In genomic region chr16:66489385-66489784, GRCh38 we compare ENCODE assay signal across 24 cellular contexts.
"Had no signal": no experiment of that assay in that cellular context is flagged by ENCODE, and none has a peak within 500 bp of the region (broad histone marks: within the 10 kb centered on the region; RNA-seq: fewer than 3 reads in every experiment).

No MANE protein-coding gene starts in this region.

- H3K9me3 ChIP-seq: ascending aorta, colonic mucosa, gastroesophageal sphincter, mucosa of descending colon, ovary, psoas muscle, right atrium auricular region, suprapubic skin, transverse colon had no signal

- H3K9me3 Mint-ChIP-seq: activated CD4-positive, alpha-beta T cell treated with anti-CD3 and anti-CD28 coated beads, Interleukin-2, amount 10 ng/mL, durations not matched to agents 7 days and 5 days; activated naive CD4-positive, alpha-beta T cell treated with anti-CD3 and anti-CD28 coated beads, Interleukin-2, amount 50 U/mL, for 72 hours; activated T-helper 17 cell treated with anti-CD3 and anti-CD28 coated beads, Interleukin-2, amount 50 U/mL, for 72 hours; memory B cell; stimulated activated naive CD8-positive, alpha-beta T cell treated with anti-CD3 and anti-CD28 coated beads, Interleukin-15, amount 100 ng/mL, for 72 hours had no signal

- H3K27me3 Mint-ChIP-seq: activated CD4-positive, alpha-beta T cell treated with anti-CD3 and anti-CD28 coated beads, Interleukin-2, amount 10 ng/mL, durations not matched to agents 7 days and 5 days; activated T-helper 17 cell treated with anti-CD3 and anti-CD28 coated beads, Interleukin-2, amount 50 U/mL, for 72 hours had no signal

- H3K27me3 ChIP-seq: ascending aorta, colonic mucosa, gastroesophageal sphincter, heart left ventricle, ovary, right atrium auricular region, suprapubic skin, transverse colon had no signal

- DNase-seq: activated CD4-positive, alpha-beta T cell treated with anti-CD3 and anti-CD28 coated beads, Interleukin-2, amount 10 ng/mL, durations not matched to agents 7 days and 5 days; central memory CD4-positive, alpha-beta T cell; colonic mucosa; heart left ventricle; islet precursor cell; left cardiac atrium; mucosa of descending colon; psoas muscle; stimulated activated CD4-positive, alpha-beta T cell treated with anti-CD3 and anti-CD28 coated beads, Interleukin-1b, Interleukin-23, amount 100 ng/mL, for 48 hours; stimulated activated naive CD8-positive, alpha-beta T cell treated with anti-CD3 and anti-CD28 coated beads, Interleukin-15, amount 100 ng/mL, for 72 hours; transverse colon had no signal

- H3K36me3 ChIP-seq: ascending aorta, colonic mucosa, heart left ventricle, ovary, right atrium auricular region, suprapubic skin, transverse colon had no signal

- H3K4me1 ChIP-seq: colonic mucosa, psoas muscle had no signal

- ATAC-seq: activated CD4-positive, CD25-positive, alpha-beta regulatory T cell treated with anti-CD3 and anti-CD28 coated beads, Interleukin-2, amount 50 U/mL, for 24 hours; activated T-helper 17 cell treated with anti-CD3 and anti-CD28 coated beads, Interleukin-2, amount 50 U/mL, for 72 hours; gastroesophageal sphincter; heart left ventricle; left cardiac atrium; mucosa of descending colon; psoas muscle; SK-N-SH treated with all-trans-retinoic acid at 6 μM for 48 hours; stimulated activated naive CD8-positive, alpha-beta T cell treated with anti-CD3 and anti-CD28 coated beads, Interleukin-15, amount 100 ng/mL, for 72 hours had no signal

- H3K4me3 ChIP-seq: ascending aorta, colonic mucosa, gastroesophageal sphincter, heart left ventricle, mucosa of descending colon, ovary, psoas muscle, right atrium auricular region, skin epidermis, suprapubic skin, transverse colon had no signal

- H3K4me3 Mint-ChIP-seq: activated CD4-positive, alpha-beta T cell treated with anti-CD3 and anti-CD28 coated beads, Interleukin-2, amount 10 ng/mL, durations not matched to agents 7 days and 5 days; activated T-helper 17 cell treated with anti-CD3 and anti-CD28 coated beads, Interleukin-2, amount 50 U/mL, for 72 hours; endodermal cell; memory B cell; stimulated activated naive CD8-positive, alpha-beta T cell treated with anti-CD3 and anti-CD28 coated beads, Interleukin-15, amount 100 ng/mL, for 72 hours had no signal

- H3K27ac ChIP-seq: ascending aorta, colonic mucosa, epithelial cell of prostate, gastroesophageal sphincter, heart left ventricle, ovary, psoas muscle, right atrium auricular region, skin epidermis, suprapubic skin, transverse colon had no signal

- H3K4me1 Mint-ChIP-seq: activated T-helper 17 cell treated with anti-CD3 and anti-CD28 coated beads, Interleukin-2, amount 50 U/mL, for 72 hours had no signal

- H3K27ac Mint-ChIP-seq: activated CD4-positive, alpha-beta T cell treated with anti-CD3 and anti-CD28 coated beads, Interleukin-2, amount 10 ng/mL, durations not matched to agents 7 days and 5 days; activated T-helper 17 cell treated with anti-CD3 and anti-CD28 coated beads, Interleukin-2, amount 50 U/mL, for 72 hours; endodermal cell; memory B cell; stimulated activated naive CD8-positive, alpha-beta T cell treated with anti-CD3 and anti-CD28 coated beads, Interleukin-15, amount 100 ng/mL, for 72 hours had no signal

- H3K36me3 Mint-ChIP-seq: activated naive CD4-positive, alpha-beta T cell treated with anti-CD3 and anti-CD28 coated beads, Interleukin-2, amount 50 U/mL, for 72 hours; memory B cell had no signal
